In the genomic region with DNA sequence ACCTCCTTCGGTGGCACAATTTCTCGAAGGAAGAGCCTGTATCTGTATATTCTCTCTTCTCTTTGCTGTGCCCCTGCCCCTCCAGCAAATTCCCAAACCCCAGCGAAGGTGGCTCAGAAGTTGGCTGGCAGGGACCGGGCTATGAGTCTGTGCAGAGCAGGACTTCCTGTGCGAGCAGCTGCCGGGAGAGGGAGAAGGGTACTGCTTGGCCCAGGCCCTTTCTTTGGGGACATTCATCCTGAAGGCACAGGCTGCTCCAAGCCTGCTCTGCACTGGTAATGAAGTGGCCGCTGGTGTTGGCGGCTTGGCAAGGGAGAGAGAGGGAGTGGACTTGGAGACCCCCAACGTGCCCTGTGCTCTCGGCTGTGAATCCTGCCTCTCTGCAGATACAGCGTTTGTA, we compare ENCODE assay signal across 27 cellular contexts. TPM values are rescaled to one million over a fixed set of nuclear protein-coding genes. Genes with fewer than 3 reads are reported as not detected.
A peak's percentile ranks its signal among the peaks of the same experiment; 100 is the strongest.
DNase-seq lines count a peak whose midpoint lies in the region; ATAC-seq and TF ChIP-seq lines count a peak whose summit lies in the region.
"Had no signal": no experiment of that assay in that cellular context is flagged by ENCODE, and none has a peak within 500 bp of the region (broad histone marks: within the 10 kb centered on the region; RNA-seq: fewer than 3 reads in every experiment).

No MANE protein-coding gene starts in this region.

- no peaks in the 10 kb centered on the region; the same call in 1 of the 3 replicates for H3K4me1 Mint-ChIP-seq in GM23338
- H3K4me1 Mint-ChIP-seq in osteocyte (ENCODE audit: unreplicated experiment), result no peaks in the 10 kb centered on the region
- no peaks in the 10 kb centered on the region for H3K4me1 Mint-ChIP-seq in nephron progenitor cell
- H3K4me1 Mint-ChIP-seq: activated CD4-positive, alpha-beta T cell treated with anti-CD3 and anti-CD28 coated beads, Interleukin-2, amount 10 ng/mL, durations not matched to agents 24 days and 14 days had no signal

- ATAC-seq in GM23338, result peak; percentile 12; the same call in 1 of the 3 replicates
- ATAC-seq in RWPE2 (ENCODE audit: low read depth), result peak; percentile 29; the same call in 1 of the 3 replicates
- ATAC-seq in HG02763 (IDR thresholded peaks at IDR 0.05; ENCODE audit: unreplicated experiment), result no peak
- ATAC-seq: body of pancreas, left lobe of liver had no signal

- H3K4me2 ChIP-seq in GM23338, result no peak overlapping the region
- H3K4me2 ChIP-seq: BLaER1 had no signal

- H3K27ac ChIP-seq in GM23338 (ENCODE audit: low read depth), result no peak overlapping the region
- H3K27ac ChIP-seq in RWPE2 (ENCODE audit: poor library complexity, severe bottlenecking), result no peak overlapping the region
- H3K27ac ChIP-seq: BLaER1, body of pancreas, transverse colon had no signal

- H3K36me3 ChIP-seq in GM23338 (ENCODE audit: insufficient read depth) (no peaks in the 10 kb centered on the region; the same call in 1 of the 2 replicates), RWPE2 (ENCODE audit: low read depth) (no peaks in the 10 kb centered on the region)
- H3K36me3 ChIP-seq: BLaER1, transverse colon had no signal

- H3F3A ChIP-seq in GM23338 (replicated peaks; ENCODE audit: low read depth), result no peaks in the 10 kb centered on the region

- DNase-seq in GM23338 (ENCODE audit: low spot score) (no peak), RWPE2 (ENCODE audit: low spot score) (no peak), globus pallidus (ENCODE audit: low spot score) (peak; percentile 35), osteocyte (ENCODE audit: extremely low spot score, unreplicated experiment) (peak; percentile 67), nephron progenitor cell (no peak), RKO (ENCODE audit: low spot score) (no peak)
- DNase-seq: activated CD4-positive, alpha-beta T cell treated with anti-CD3 and anti-CD28 coated beads, Interleukin-2, amount 10 ng/mL, durations not matched to agents 24 days and 14 days; activated gamma-delta T cell treated with Interleukin-2 at 50 U/mL for 16 hours; activated T-cell treated with anti-CD3 and anti-CD28 coated beads, Interleukin-2, amount 50 U/mL, for 24 hours; body of pancreas; DMS79; effector CD4-positive, alpha-beta T cell; HCEC 1CT; KBM-7; NCI-H2029; NCI-H748 treated with DMSO at 0.1 percent for 48 hours; retina; RPMI8226; stimulated activated CD4-positive, alpha-beta T cell treated with anti-CD3 and anti-CD28 coated beads, Interleukin-2, amount 100 ng/mL, for 24 hours; transverse colon had no signal

- no peak for TF ChIP-seq CTCF in GM23338 (conservative IDR thresholded peaks at IDR 0.05; ENCODE audit: low read depth in 2 of 2)
- TF ChIP-seq CTCF in RWPE2 (IDR thresholded peaks at IDR 0.05; ENCODE audit: poor library complexity, severe bottlenecking), result no peak
- no peak for TF ChIP-seq CTCF in osteocyte (IDR thresholded peaks at IDR 0.05)
- TF ChIP-seq CTCF in nephron progenitor cell (IDR thresholded peaks at IDR 0.05), result no peak

- H3K9me3 Mint-ChIP-seq in GM23338, result 0 out of 3 replicates have a peak, but pooled peaks cover 3% of the 10 kb centered on the region
- H3K9me3 Mint-ChIP-seq in osteocyte (ENCODE audit: unreplicated experiment), result no peaks in the 10 kb centered on the region
- no peaks in the 10 kb centered on the region for H3K9me3 Mint-ChIP-seq in nephron progenitor cell
- H3K9me3 Mint-ChIP-seq: activated CD4-positive, alpha-beta T cell treated with anti-CD3 and anti-CD28 coated beads, Interleukin-2, amount 10 ng/mL, durations not matched to agents 24 days and 14 days; activated T-cell treated with anti-CD3 and anti-CD28 coated beads, Interleukin-2, amount 50 U/mL, for 24 hours had no signal

- H3K36me3 Mint-ChIP-seq in GM23338 (ENCODE audit: low read depth) (no peaks in the 10 kb centered on the region), osteocyte (ENCODE audit: unreplicated experiment) (no peaks in the 10 kb centered on the region), nephron progenitor cell (ENCODE audit: low read depth) (no peaks in the 10 kb centered on the region)

- H3K27me3 Mint-ChIP-seq in GM23338 (ENCODE audit: insufficient read depth, low read depth, poor library complexity) (peaks cover 36% of the 10 kb centered on the region), osteocyte (ENCODE audit: unreplicated experiment) (peaks cover 58% of the 10 kb centered on the region), nephron progenitor cell (ENCODE audit: low read depth, poor library complexity) (peaks cover 91% of the 10 kb centered on the region)

- H3K27ac Mint-ChIP-seq in GM23338 (no peak overlapping the region), osteocyte (ENCODE audit: unreplicated experiment) (no peak overlapping the region), nephron progenitor cell (no peak overlapping the region)
- H3K27ac Mint-ChIP-seq: activated CD4-positive, alpha-beta T cell treated with anti-CD3 and anti-CD28 coated beads, Interleukin-2, amount 10 ng/mL, durations not matched to agents 24 days and 14 days; activated T-cell treated with anti-CD3 and anti-CD28 coated beads, Interleukin-2, amount 50 U/mL, for 24 hours had no signal

- H3K4me1 ChIP-seq in GM23338 (ENCODE audit: insufficient read depth), result no peaks in the 10 kb centered on the region
- H3K4me1 ChIP-seq in RWPE2 (ENCODE audit: insufficient read depth, poor library complexity, severe bottlenecking), result peaks cover 2% of the 10 kb centered on the region
- H3K4me1 ChIP-seq: transverse colon had no signal

- H3K27me3 ChIP-seq in GM23338 (ENCODE audit: insufficient read depth) (peaks cover 39% of the 10 kb centered on the region), RWPE2 (ENCODE audit: insufficient read depth, poor library complexity, severe bottlenecking) (no peaks in the 10 kb centered on the region)
- H3K27me3 ChIP-seq: body of pancreas had no signal

- no peak overlapping the region for H3K4me3 ChIP-seq in GM23338
- no peak overlapping the region for H3K4me3 ChIP-seq in RWPE2 (ENCODE audit: severe bottlenecking)
- H3K4me3 ChIP-seq: BLaER1, body of pancreas, transverse colon had no signal

- 0 out of 2 replicates have a peak, but pooled peaks cover 5% of the 10 kb centered on the region for H3K9me2 ChIP-seq in GM23338 (ENCODE audit: insufficient read depth)

- H3K79me2 ChIP-seq in GM23338 (replicated peaks; ENCODE audit: insufficient read depth), result no peaks in the 10 kb centered on the region

- H3K4me3 Mint-ChIP-seq in GM23338 (no peak overlapping the region), osteocyte (ENCODE audit: unreplicated experiment) (no peak overlapping the region), nephron progenitor cell (no peak overlapping the region)
- H3K4me3 Mint-ChIP-seq: activated CD4-positive, alpha-beta T cell treated with anti-CD3 and anti-CD28 coated beads, Interleukin-2, amount 10 ng/mL, durations not matched to agents 24 days and 14 days; activated T-cell treated with anti-CD3 and anti-CD28 coated beads, Interleukin-2, amount 50 U/mL, for 24 hours had no signal

- H3K9me3 ChIP-seq in RWPE2 (ENCODE audit: severe bottlenecking), result no peaks in the 10 kb centered on the region
- H3K9me3 ChIP-seq: BLaER1, body of pancreas, transverse colon had no signal

- no peak overlapping the region for H2AFZ ChIP-seq in GM23338

- no peaks in the 10 kb centered on the region for H4K20me1 ChIP-seq in GM23338 (replicated peaks; ENCODE audit: insufficient read depth)
- H4K20me1 ChIP-seq: BLaER1 had no signal

TF ChIP-seq in GM23338, 12 proteins besides CTCF, POLR2A, EP300 and RAD21 (continues in another document):
- TF ChIP-seq EZH2phosphoT487 (IDR thresholded peaks at IDR 0.05; ENCODE audit: unreplicated experiment) (no peak), POLR2AphosphoS5 (IDR thresholded peaks at IDR 0.05; ENCODE audit: low read depth) (no peak), ZNF114 (CRISPR knock-in tag; IDR thresholded peaks at IDR 0.05) (no peak), JUNB (IDR thresholded peaks at IDR 0.05; ENCODE audit: unreplicated experiment) (no peak)
- TF ChIP-seq, protein P1, sequence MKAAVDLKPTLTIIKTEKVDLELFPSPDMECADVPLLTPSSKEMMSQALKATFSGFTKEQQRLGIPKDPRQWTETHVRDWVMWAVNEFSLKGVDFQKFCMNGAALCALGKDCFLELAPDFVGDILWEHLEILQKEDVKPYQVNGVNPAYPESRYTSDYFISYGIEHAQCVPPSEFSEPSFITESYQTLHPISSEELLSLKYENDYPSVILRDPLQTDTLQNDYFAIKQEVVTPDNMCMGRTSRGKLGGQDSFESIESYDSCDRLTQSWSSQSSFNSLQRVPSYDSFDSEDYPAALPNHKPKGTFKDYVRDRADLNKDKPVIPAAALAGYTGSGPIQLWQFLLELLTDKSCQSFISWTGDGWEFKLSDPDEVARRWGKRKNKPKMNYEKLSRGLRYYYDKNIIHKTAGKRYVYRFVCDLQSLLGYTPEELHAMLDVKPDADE (IDR thresholded peaks at IDR 0.05), result no peak
- TF ChIP-seq, protein P2, sequence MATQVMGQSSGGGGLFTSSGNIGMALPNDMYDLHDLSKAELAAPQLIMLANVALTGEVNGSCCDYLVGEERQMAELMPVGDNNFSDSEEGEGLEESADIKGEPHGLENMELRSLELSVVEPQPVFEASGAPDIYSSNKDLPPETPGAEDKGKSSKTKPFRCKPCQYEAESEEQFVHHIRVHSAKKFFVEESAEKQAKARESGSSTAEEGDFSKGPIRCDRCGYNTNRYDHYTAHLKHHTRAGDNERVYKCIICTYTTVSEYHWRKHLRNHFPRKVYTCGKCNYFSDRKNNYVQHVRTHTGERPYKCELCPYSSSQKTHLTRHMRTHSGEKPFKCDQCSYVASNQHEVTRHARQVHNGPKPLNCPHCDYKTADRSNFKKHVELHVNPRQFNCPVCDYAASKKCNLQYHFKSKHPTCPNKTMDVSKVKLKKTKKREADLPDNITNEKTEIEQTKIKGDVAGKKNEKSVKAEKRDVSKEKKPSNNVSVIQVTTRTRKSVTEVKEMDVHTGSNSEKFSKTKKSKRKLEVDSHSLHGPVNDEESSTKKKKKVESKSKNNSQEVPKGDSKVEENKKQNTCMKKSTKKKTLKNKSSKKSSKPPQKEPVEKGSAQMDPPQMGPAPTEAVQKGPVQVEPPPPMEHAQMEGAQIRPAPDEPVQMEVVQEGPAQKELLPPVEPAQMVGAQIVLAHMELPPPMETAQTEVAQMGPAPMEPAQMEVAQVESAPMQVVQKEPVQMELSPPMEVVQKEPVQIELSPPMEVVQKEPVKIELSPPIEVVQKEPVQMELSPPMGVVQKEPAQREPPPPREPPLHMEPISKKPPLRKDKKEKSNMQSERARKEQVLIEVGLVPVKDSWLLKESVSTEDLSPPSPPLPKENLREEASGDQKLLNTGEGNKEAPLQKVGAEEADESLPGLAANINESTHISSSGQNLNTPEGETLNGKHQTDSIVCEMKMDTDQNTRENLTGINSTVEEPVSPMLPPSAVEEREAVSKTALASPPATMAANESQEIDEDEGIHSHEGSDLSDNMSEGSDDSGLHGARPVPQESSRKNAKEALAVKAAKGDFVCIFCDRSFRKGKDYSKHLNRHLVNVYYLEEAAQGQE (IDR thresholded peaks at IDR 0.05; ENCODE audit: unreplicated experiment), result no peak

RNA-seq across cellular contexts. Expression of a gene that starts 1.5 kb away (rescaled TPM):
- 1.1 and 1.2 TPM in 2 replicates for total RNA-seq in GM23338 (2014; rRNA removed; shearing (Covaris generic))
- 0.47 and 0.64 TPM in 2 replicates for polyA plus RNA-seq in GM23338 (2016; fragmentation: Nextera tagmentation; extraction: Ambion mirVana)
- total RNA-seq in osteocyte, result not detected in 2 replicates
- total RNA-seq: activated CD4-positive, alpha-beta T cell treated with anti-CD3 and anti-CD28 coated beads, Interleukin-2, amount 10 ng/mL, durations not matched to agents 24 days and 14 days; epithelial cell of proximal tubule; HT-29; mesenteric fat pad; T-helper 1 cell treated with Interleukin-12 subunit alpha and Interleukin-12 subunit beta and Interleukin-4 antibody, amounts not matched to agents 30 ng/mL and 1 ng/mL, for 36 hours; transverse colon had no signal

Comparison
In these comparisons a context has a peak if more than half of its experiments do, and no peak if none do; other contexts are left out.
1. DNase-seq: peak in globus pallidus (single experiment) and osteocyte (single experiment); none in GM23338 (single experiment), RWPE2 (single experiment), nephron progenitor cell (single experiment) and RKO (single experiment).